In the genomic region with DNA sequence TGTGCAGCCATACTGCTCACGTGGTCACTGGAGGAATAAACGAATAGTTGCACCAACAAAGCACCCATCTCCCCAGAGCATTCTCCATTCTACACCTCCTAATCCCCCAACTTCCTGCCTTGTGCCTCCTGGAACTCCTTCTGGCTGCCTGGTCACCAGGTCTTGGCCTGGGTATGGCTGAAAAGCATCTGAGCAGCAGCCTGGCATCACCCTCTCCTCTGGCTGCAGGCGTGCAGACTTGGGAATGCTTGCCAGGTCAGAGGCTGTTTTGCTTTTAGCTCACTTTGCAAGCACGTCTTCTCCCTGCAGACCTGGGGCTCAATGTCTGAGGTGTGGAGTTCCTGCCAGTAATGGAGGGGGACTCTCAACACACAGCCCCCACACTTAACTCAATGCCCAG, we compare ENCODE assay signal across 16 cellular contexts. TPM values are rescaled to one million over a fixed set of nuclear protein-coding genes. Genes with fewer than 3 reads are reported as not detected.
"Had no signal": no experiment of that assay in that cellular context is flagged by ENCODE, and none has a peak within 500 bp of the region (broad histone marks: within the 10 kb centered on the region; RNA-seq: fewer than 3 reads in every experiment).

No MANE protein-coding gene starts in this region.

- H3K36me3 Mint-ChIP-seq: mesothelial cell of epicardium; natural killer cell treated with Interleukin-12 subunit alpha and Interleukin-12 subunit beta and Interleukin-15 and Interleukin-18, amount 100 ng/mL, for 72 hours had no signal

- H3K4me1 ChIP-seq: colonic mucosa, suprapubic skin had no signal

- H3K27ac Mint-ChIP-seq: activated CD4-positive, alpha-beta T cell treated with anti-CD3 and anti-CD28 coated beads, Interleukin-2, amount 10 ng/mL, durations not matched to agents 7 days and 5 days; activated naive CD4-positive, alpha-beta T cell treated with anti-CD3 and anti-CD28 coated beads for 36 hours; mesothelial cell of epicardium; natural killer cell treated with Interleukin-12 subunit alpha and Interleukin-12 subunit beta and Interleukin-15 and Interleukin-18, amount 100 ng/mL, for 72 hours; stimulated activated naive CD8-positive, alpha-beta T cell treated with anti-CD3 and anti-CD28 coated beads, Interleukin-15, Interleukin-2, amounts not matched to agents 100 ng/mL and 50 ng/mL, for 24 hours had no signal

- H3K36me3 ChIP-seq: colonic mucosa, suprapubic skin had no signal

- H3K9me3 ChIP-seq: body of pancreas, colonic mucosa, suprapubic skin had no signal

- H3K4me3 Mint-ChIP-seq: activated CD4-positive, alpha-beta T cell treated with anti-CD3 and anti-CD28 coated beads, Interleukin-2, amount 10 ng/mL, durations not matched to agents 7 days and 5 days; activated naive CD4-positive, alpha-beta T cell treated with anti-CD3 and anti-CD28 coated beads for 36 hours; activated T-cell treated with anti-CD3 and anti-CD28 coated beads, Interleukin-2, amount 50 U/mL, for 4 hours; mesothelial cell of epicardium; natural killer cell treated with Interleukin-12 subunit alpha and Interleukin-12 subunit beta and Interleukin-15 and Interleukin-18, amount 100 ng/mL, for 72 hours; stimulated activated naive CD8-positive, alpha-beta T cell treated with anti-CD3 and anti-CD28 coated beads, Interleukin-15, Interleukin-2, amounts not matched to agents 100 ng/mL and 50 ng/mL, for 24 hours had no signal

- H3K27me3 ChIP-seq: body of pancreas, colonic mucosa had no signal

- ATAC-seq: activated T-cell treated with anti-CD3 and anti-CD28 coated beads, Interleukin-2, amount 50 U/mL, for 4 hours; body of pancreas; natural killer cell treated with Interleukin-12 subunit alpha and Interleukin-12 subunit beta and Interleukin-15 and Interleukin-18, amount 100 ng/mL, for 72 hours had no signal

- H3K9me3 Mint-ChIP-seq: activated CD4-positive, alpha-beta T cell treated with anti-CD3 and anti-CD28 coated beads, Interleukin-2, amount 10 ng/mL, durations not matched to agents 7 days and 5 days; activated naive CD4-positive, alpha-beta T cell treated with anti-CD3 and anti-CD28 coated beads for 36 hours; activated T-cell treated with anti-CD3 and anti-CD28 coated beads, Interleukin-2, amount 50 U/mL, for 4 hours; mesothelial cell of epicardium; natural killer cell treated with Interleukin-12 subunit alpha and Interleukin-12 subunit beta and Interleukin-15 and Interleukin-18, amount 100 ng/mL, for 72 hours; stimulated activated naive CD8-positive, alpha-beta T cell treated with anti-CD3 and anti-CD28 coated beads, Interleukin-15, Interleukin-2, amounts not matched to agents 100 ng/mL and 50 ng/mL, for 24 hours had no signal

- DNase-seq: activated CD4-positive, alpha-beta T cell treated with anti-CD3 and anti-CD28 coated beads, Interleukin-2, amount 10 ng/mL, durations not matched to agents 7 days and 5 days; activated CD8-positive, alpha-beta memory T cell treated with anti-CD3 and anti-CD28 coated beads, Interleukin-2, amount 50 U/mL, for 4 hours; activated naive CD4-positive, alpha-beta T cell treated with anti-CD3 and anti-CD28 coated beads for 36 hours; activated T-cell treated with anti-CD3 and anti-CD28 coated beads, Interleukin-2, amount 50 U/mL, for 4 hours; body of pancreas; colonic mucosa; erythroblast; foreskin melanocyte; nucleus accumbens; stimulated activated CD4-positive, alpha-beta T cell treated with anti-CD3 and anti-CD28 coated beads, Interleukin-2, amount 100 ng/mL, for 48 hours; trophoblast cell had no signal

- H3K4me3 ChIP-seq: body of pancreas, colonic mucosa, suprapubic skin had no signal

- H3K27ac ChIP-seq: body of pancreas, colonic mucosa, suprapubic skin had no signal

RNA-seq across cellular contexts. Expression of a gene that starts 54.9 kb away (rescaled TPM):
- total RNA-seq: activated CD4-positive, alpha-beta T cell treated with anti-CD3 and anti-CD28 coated beads, Interleukin-2, amount 10 ng/mL, durations not matched to agents 7 days and 5 days; activated naive CD4-positive, alpha-beta T cell treated with anti-CD3 and anti-CD28 coated beads for 36 hours; activated T-cell treated with anti-CD3 and anti-CD28 coated beads, Interleukin-2, amount 50 U/mL, for 4 hours; lung microvascular endothelial cell; mesothelial cell of epicardium; natural killer cell treated with Interleukin-12 subunit alpha and Interleukin-12 subunit beta and Interleukin-15 and Interleukin-18, amount 100 ng/mL, for 72 hours had no signal
